Comparison of ENCODE assay signal across 1 cellular context in the genomic region with DNA sequence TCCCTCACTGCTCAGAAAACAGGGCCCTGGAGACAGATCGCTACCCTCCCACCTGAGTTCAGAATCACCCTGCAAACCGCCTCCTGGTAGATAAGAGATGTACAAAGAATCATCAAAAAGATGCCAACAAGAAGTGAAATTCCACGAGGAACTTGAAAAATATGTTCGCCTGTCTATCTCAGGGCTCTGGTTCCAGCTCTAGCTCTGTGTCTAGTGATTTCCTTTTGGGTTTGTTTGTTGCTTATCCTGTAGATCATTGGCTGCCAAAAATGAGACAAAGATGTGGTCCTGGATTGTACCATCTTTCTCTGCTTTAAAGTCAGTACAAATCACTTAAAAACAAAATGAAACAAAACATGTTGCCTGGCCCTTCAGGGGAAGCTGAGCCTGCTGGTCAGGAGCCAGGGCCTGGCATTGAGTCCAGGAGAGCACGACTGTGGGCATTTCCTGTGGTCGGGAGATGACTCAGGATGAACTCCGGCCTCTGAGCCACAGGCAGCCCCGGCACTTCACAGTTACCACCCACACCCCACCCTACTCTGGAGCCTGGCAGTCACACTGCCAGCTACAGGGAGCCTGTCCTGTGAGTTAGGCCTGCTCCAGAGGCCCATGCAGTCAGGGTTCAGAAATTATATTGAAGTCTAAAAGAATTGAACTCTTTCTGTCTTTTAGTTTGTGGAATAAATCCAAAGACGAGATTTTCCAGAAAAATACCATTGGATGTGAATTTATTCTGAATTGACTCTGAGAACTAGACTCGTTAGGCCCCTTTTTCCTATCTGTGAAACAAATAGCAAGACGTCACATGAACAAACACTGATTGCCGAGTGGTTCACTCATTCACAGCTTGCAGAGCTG.
TF ChIP-seq lines count a peak whose summit lies in the region.

No MANE protein-coding gene starts in this region.

TF ChIP-seq in A549, 52 proteins besides CTCF, POLR2A, EP300 and RAD21 (continued from another document):
- TF ChIP-seq, protein P1, sequence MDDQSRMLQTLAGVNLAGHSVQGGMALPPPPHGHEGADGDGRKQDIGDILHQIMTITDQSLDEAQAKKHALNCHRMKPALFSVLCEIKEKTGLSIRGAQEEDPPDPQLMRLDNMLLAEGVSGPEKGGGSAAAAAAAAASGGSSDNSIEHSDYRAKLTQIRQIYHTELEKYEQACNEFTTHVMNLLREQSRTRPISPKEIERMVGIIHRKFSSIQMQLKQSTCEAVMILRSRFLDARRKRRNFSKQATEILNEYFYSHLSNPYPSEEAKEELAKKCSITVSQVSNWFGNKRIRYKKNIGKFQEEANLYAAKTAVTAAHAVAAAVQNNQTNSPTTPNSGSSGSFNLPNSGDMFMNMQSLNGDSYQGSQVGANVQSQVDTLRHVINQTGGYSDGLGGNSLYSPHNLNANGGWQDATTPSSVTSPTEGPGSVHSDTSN (IDR thresholded peaks at IDR 0.05) = 0 out of 2 replicates have a peak, but pooled peaks have one; percentile 59
- TF ChIP-seq, protein P2, sequence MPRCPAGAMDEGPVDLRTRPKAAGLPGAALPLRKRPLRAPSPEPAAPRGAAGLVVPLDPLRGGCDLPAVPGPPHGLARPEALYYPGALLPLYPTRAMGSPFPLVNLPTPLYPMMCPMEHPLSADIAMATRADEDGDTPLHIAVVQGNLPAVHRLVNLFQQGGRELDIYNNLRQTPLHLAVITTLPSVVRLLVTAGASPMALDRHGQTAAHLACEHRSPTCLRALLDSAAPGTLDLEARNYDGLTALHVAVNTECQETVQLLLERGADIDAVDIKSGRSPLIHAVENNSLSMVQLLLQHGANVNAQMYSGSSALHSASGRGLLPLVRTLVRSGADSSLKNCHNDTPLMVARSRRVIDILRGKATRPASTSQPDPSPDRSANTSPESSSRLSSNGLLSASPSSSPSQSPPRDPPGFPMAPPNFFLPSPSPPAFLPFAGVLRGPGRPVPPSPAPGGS (IDR thresholded peaks at IDR 0.05) = no peak
